In genomic region chr2:194323740-194324139, GRCh38 we compare ENCODE assay signal across 9 cellular contexts.
"Had no signal": no experiment of that assay in that cellular context is flagged by ENCODE, and none has a peak within 500 bp of the region (broad histone marks: within the 10 kb centered on the region; RNA-seq: fewer than 3 reads in every experiment).

No MANE protein-coding gene starts in this region.

- H3K27ac ChIP-seq: HL-60, KMS-11 had no signal

- H3K4me1 Mint-ChIP-seq: IgD-negative memory B cell had no signal

- H3K4me3 Mint-ChIP-seq: IgD-negative memory B cell had no signal

- H3K9me3 Mint-ChIP-seq: IgD-negative memory B cell had no signal

- H3K4me2 ChIP-seq: KMS-11 had no signal

- H3K9ac ChIP-seq: KMS-11 had no signal

- H3K4me3 ChIP-seq: K562 had no signal

- DNase-seq: IMR-90, KBM-7, KG1 had no signal

- ATAC-seq: HepG2, K562 had no signal

- FAIRE-seq: HepG2, HTR-8/SVneo, K562 had no signal

- H3K27ac Mint-ChIP-seq: IgD-negative memory B cell had no signal

- H3K27me3 Mint-ChIP-seq: IgD-negative memory B cell had no signal

- H3K36me3 Mint-ChIP-seq: IgD-negative memory B cell had no signal
